Comparison of ENCODE assay signal across 1 cellular context in the genomic region with DNA sequence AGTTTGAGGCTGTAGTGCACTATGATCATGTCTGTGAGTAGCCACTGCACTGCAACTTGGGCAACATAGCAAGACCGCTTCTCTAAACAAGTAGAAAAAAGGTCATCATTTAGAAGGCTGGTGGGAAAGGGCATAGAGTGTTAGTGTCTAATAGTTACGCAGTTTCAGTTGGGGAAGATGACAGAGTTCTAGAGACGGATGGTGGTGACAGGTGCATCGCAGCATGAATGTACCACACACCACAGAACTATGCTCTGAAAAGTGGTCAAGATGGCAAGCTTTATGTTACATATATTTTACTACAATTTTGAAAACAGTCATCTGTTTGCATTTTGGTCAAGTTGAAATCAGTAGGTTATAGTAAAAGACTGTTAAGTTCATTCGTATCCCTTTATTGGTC.
TF ChIP-seq lines count a peak whose summit lies in the region.

No MANE protein-coding gene starts in this region.

TF ChIP-seq in WTC11, 78 proteins besides CTCF, POLR2A, EP300 and RAD21 (continued from another document):
- TF ChIP-seq, protein P1, sequence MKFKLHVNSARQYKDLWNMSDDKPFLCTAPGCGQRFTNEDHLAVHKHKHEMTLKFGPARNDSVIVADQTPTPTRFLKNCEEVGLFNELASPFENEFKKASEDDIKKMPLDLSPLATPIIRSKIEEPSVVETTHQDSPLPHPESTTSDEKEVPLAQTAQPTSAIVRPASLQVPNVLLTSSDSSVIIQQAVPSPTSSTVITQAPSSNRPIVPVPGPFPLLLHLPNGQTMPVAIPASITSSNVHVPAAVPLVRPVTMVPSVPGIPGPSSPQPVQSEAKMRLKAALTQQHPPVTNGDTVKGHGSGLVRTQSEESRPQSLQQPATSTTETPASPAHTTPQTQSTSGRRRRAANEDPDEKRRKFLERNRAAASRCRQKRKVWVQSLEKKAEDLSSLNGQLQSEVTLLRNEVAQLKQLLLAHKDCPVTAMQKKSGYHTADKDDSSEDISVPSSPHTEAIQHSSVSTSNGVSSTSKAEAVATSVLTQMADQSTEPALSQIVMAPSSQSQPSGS (CRISPR knock-in tag; IDR thresholded peaks at IDR 0.05; ENCODE audit: borderline replicate concordance, low read depth): no peak
- TF ChIP-seq, protein P2, sequence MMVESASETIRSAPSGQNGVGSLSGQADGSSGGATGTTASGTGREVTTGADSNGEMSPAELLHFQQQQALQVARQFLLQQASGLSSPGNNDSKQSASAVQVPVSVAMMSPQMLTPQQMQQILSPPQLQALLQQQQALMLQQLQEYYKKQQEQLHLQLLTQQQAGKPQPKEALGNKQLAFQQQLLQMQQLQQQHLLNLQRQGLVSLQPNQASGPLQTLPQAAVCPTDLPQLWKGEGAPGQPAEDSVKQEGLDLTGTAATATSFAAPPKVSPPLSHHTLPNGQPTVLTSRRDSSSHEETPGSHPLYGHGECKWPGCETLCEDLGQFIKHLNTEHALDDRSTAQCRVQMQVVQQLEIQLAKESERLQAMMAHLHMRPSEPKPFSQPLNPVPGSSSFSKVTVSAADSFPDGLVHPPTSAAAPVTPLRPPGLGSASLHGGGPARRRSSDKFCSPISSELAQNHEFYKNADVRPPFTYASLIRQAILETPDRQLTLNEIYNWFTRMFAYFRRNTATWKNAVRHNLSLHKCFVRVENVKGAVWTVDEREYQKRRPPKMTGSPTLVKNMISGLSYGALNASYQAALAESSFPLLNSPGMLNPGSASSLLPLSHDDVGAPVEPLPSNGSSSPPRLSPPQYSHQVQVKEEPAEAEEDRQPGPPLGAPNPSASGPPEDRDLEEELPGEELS (CRISPR knock-in tag; IDR thresholded peaks at IDR 0.05): no peak
- TF ChIP-seq, protein P3, sequence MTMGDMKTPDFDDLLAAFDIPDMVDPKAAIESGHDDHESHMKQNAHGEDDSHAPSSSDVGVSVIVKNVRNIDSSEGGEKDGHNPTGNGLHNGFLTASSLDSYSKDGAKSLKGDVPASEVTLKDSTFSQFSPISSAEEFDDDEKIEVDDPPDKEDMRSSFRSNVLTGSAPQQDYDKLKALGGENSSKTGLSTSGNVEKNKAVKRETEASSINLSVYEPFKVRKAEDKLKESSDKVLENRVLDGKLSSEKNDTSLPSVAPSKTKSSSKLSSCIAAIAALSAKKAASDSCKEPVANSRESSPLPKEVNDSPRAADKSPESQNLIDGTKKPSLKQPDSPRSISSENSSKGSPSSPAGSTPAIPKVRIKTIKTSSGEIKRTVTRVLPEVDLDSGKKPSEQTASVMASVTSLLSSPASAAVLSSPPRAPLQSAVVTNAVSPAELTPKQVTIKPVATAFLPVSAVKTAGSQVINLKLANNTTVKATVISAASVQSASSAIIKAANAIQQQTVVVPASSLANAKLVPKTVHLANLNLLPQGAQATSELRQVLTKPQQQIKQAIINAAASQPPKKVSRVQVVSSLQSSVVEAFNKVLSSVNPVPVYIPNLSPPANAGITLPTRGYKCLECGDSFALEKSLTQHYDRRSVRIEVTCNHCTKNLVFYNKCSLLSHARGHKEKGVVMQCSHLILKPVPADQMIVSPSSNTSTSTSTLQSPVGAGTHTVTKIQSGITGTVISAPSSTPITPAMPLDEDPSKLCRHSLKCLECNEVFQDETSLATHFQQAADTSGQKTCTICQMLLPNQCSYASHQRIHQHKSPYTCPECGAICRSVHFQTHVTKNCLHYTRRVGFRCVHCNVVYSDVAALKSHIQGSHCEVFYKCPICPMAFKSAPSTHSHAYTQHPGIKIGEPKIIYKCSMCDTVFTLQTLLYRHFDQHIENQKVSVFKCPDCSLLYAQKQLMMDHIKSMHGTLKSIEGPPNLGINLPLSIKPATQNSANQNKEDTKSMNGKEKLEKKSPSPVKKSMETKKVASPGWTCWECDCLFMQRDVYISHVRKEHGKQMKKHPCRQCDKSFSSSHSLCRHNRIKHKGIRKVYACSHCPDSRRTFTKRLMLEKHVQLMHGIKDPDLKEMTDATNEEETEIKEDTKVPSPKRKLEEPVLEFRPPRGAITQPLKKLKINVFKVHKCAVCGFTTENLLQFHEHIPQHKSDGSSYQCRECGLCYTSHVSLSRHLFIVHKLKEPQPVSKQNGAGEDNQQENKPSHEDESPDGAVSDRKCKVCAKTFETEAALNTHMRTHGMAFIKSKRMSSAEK (CRISPR knock-in tag; IDR thresholded peaks at IDR 0.05; ENCODE audit: borderline replicate concordance): no peak
- no peak for TF ChIP-seq ZNF232 (CRISPR knock-in tag; IDR thresholded peaks at IDR 0.05)
- TF ChIP-seq, protein P4, sequence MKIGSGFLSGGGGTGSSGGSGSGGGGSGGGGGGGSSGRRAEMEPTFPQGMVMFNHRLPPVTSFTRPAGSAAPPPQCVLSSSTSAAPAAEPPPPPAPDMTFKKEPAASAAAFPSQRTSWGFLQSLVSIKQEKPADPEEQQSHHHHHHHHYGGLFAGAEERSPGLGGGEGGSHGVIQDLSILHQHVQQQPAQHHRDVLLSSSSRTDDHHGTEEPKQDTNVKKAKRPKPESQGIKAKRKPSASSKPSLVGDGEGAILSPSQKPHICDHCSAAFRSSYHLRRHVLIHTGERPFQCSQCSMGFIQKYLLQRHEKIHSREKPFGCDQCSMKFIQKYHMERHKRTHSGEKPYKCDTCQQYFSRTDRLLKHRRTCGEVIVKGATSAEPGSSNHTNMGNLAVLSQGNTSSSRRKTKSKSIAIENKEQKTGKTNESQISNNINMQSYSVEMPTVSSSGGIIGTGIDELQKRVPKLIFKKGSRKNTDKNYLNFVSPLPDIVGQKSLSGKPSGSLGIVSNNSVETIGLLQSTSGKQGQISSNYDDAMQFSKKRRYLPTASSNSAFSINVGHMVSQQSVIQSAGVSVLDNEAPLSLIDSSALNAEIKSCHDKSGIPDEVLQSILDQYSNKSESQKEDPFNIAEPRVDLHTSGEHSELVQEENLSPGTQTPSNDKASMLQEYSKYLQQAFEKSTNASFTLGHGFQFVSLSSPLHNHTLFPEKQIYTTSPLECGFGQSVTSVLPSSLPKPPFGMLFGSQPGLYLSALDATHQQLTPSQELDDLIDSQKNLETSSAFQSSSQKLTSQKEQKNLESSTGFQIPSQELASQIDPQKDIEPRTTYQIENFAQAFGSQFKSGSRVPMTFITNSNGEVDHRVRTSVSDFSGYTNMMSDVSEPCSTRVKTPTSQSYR (CRISPR knock-in tag; IDR thresholded peaks at IDR 0.05): no peak
- TF ChIP-seq, protein P5, sequence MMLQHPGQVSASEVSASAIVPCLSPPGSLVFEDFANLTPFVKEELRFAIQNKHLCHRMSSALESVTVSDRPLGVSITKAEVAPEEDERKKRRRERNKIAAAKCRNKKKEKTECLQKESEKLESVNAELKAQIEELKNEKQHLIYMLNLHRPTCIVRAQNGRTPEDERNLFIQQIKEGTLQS (CRISPR knock-in tag; conservative IDR thresholded peaks at IDR 0.05): no peak
- no peak for TF ChIP-seq EMX1 (CRISPR knock-in tag; IDR thresholded peaks at IDR 0.05)
- no peak for TF ChIP-seq ZBTB21 (CRISPR knock-in tag; IDR thresholded peaks at IDR 0.05; ENCODE audit: borderline replicate concordance)
- TF ChIP-seq JAZF1 (CRISPR knock-in tag; IDR thresholded peaks at IDR 0.05): no peak
- no peak for TF ChIP-seq TP53 (CRISPR knock-in tag; IDR thresholded peaks at IDR 0.05)
TF ChIP-seq in WTC11: peak in this region for 0.
